In genomic region chr17:75271233-75271954, GRCh38 we compare ENCODE assay signal across 8 cellular contexts. TPM values are rescaled to one million over a fixed set of nuclear protein-coding genes. Genes with fewer than 3 reads are reported as not detected.
DNase-seq lines count a peak whose midpoint lies in the region; ATAC-seq and TF ChIP-seq lines count a peak whose summit lies in the region.

No MANE protein-coding gene starts in this region.

- peak overlapping the region; percentile 100 for H3K4me3 ChIP-seq in A673 (ENCODE audit: low read depth, low read length, poor library complexity, severe bottlenecking)
- H3K4me3 ChIP-seq in duodenal mucosa (ENCODE audit: low read depth in 1 of 2, low read length in 2 of 2) = peak overlapping the region; percentile 72 to 84

- ATAC-seq in GM18519 (IDR thresholded peaks at IDR 0.05; ENCODE audit: low FRiP score, unreplicated experiment) (peak; percentile 45), HG03045 (IDR thresholded peaks at IDR 0.05; ENCODE audit: unreplicated experiment) (peak; percentile 67)

- H3K36me3 ChIP-seq in A673 (ENCODE audit: insufficient read depth, low read length, poor library complexity, severe bottlenecking) (peaks cover 12% of the 10 kb centered on the region), duodenal mucosa (ENCODE audit: control insufficient read depth in 1 of 2, insufficient read depth in 2 of 2, low read length in 2 of 2) (peaks cover 5 to 26% of the 10 kb centered on the region in 2 donors)

- H3K27ac ChIP-seq in A673 (ENCODE audit: low read depth, low read length, poor library complexity, severe bottlenecking) (peak overlapping the region; percentile 83), duodenal mucosa (ENCODE audit: low read depth, low read length) (peak overlapping the region; percentile 56)

- DNase-seq in A673 (ENCODE audit: low spot score) (peak; percentile 89), NCI-H345 treated with DMSO at 0.1 percent for 48 hours (lab: John Stamatoyannopoulos, UW; ENCODE audit: unreplicated experiment) (peak; percentile 75), medulla oblongata (ENCODE audit: extremely low spot score) (peak; percentile 82)
- DNase-seq in activated CD4-positive, alpha-beta T cell treated with anti-CD3 and anti-CD28 coated beads, Interleukin-2, amount 50 U/mL, for 1 hour = peak; percentile 84
- DNase-seq in stimulated activated CD8-positive, alpha-beta memory T cell treated with anti-CD3 and anti-CD28 coated beads, Interleukin-12 subunit alpha, Interleukin-12 subunit beta, amount 100 ng/mL, for 1 hour (ENCODE audit: low read depth) = peak; percentile 76

- intact Hi-C loops in A673 (cut with micrococcal nuclease; ENCODE audit: unreplicated experiment) = no loop called here

- CTCF ChIA-PET in A673 (lab: Charles Lee) = interaction anchor here (0.6 to 2.3 kb wide), 16 partner anchors 10 to 310 kb away, joined by 3 to 16 read pairs (median 5); partner anchors contain the start of genes GGA3, GRB2, MRPS7 and NUP85

- H3K9ac ChIP-seq in duodenal mucosa (ENCODE audit: low read depth in 1 of 2, low read length in 2 of 2) = peak overlapping the region; percentile 59 to 81

- no TSS peak for BruUV-seq in A673 (replicated peaks; lab: Mats Ljungman, UMichigan)

- peaks cover 9% of the 10 kb centered on the region for H3K4me1 ChIP-seq in A673 (ENCODE audit: insufficient read depth, low read length, poor library complexity, severe bottlenecking)
- H3K4me1 ChIP-seq in duodenal mucosa (ENCODE audit: control insufficient read depth in 1 of 2, insufficient read depth in 2 of 2, low read length in 2 of 2) = peaks cover 27 to 38% of the 10 kb centered on the region in 2 donors

- peak; percentile 37; the same call in 1 of the 2 replicates for TF ChIP-seq CTCF in A673 (conservative IDR thresholded peaks at IDR 0.05; ENCODE audit: low read depth, low read length)

- no peaks in the 10 kb centered on the region for H3K9me3 ChIP-seq in A673 (ENCODE audit: low read depth, low read length, poor library complexity, severe bottlenecking)
- H3K9me3 ChIP-seq in duodenal mucosa (ENCODE audit: control insufficient read depth in 1 of 2, low read length in 2 of 2) = no peaks in the 10 kb centered on the region

- H3K27me3 ChIP-seq in A673 (replicated peaks; ENCODE audit: insufficient read depth, low read depth, low read length, poor library complexity) (no peaks in the 10 kb centered on the region), duodenal mucosa (ENCODE audit: control insufficient read depth in 1 of 2, insufficient read depth in 2 of 2, low read length in 2 of 2) (no peaks in the 10 kb centered on the region)

- POLR2A ChIA-PET in A673 (lab: Charles Lee; ENCODE audit: low non-redundant PET) = interaction anchor here (0.5 to 1.0 kb wide), 4 partner anchors 9 to 23 kb away, joined by 3 to 12 read pairs (median 4); partner anchors contain the start of gene SLC25A19

RNA-seq across cellular contexts. Expression of gene MIF4GD, which starts 0.4 kb away (rescaled TPM):
- 14.7 and 22.4 TPM in 2 replicates for total RNA-seq in A673 (2021)

RNA-seq across cellular contexts. Expression of gene MRPS7, which starts 9.7 kb away (rescaled TPM):
- 103 and 105 TPM in 2 replicates for total RNA-seq in A673 (2021)

RNA-seq across cellular contexts. Expression of gene GGA3, which starts 10.0 kb away (rescaled TPM):
- 52.7 and 55.8 TPM in 2 replicates for total RNA-seq in A673 (2021)

RNA-seq across cellular contexts. Expression of gene SLC25A19, which starts 17.8 kb away (rescaled TPM):
- 40.0 and 45.0 TPM in 2 replicates for total RNA-seq in A673 (2021)

Comparison
In these comparisons a context has a peak if more than half of its experiments do, and no peak if none do; other contexts are left out.
1. Peak in every context shown above with its lines: DNase-seq, ATAC-seq, H3K4me3 ChIP-seq and H3K27ac ChIP-seq.